In the genomic region with DNA sequence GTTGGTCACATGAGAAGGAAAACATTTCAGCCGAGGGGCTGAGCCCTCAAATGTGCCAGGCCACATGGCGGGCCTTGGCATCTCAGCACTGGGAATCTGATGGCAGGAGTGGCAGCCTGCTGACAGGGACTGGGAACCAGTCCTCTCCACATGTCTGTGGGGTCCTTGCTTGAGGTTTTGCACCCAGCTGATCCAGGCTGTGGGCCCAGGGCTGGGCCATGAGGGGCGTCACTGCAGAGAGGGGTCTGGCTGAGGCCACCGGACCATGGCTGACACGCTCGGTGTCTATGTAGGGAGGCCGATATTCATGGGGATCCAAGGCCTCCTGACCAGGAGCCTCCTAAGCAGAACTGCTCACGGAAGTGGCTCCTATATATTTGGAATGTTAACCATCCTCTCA, we compare ENCODE assay signal across 1 cellular context.
TF ChIP-seq lines count a peak whose summit lies in the region.

No MANE protein-coding gene starts in this region.

TF ChIP-seq in IMR-90, 13 proteins besides CTCF, POLR2A, EP300 and RAD21:
- TF ChIP-seq MAZ (IDR thresholded peaks at IDR 0.05; ENCODE audit: borderline replicate concordance, low read depth, low read length), result no peak
- no peak for TF ChIP-seq MAFK (IDR thresholded peaks at IDR 0.05; ENCODE audit: low read depth, low read length)
- no peak for TF ChIP-seq CHD1 (IDR thresholded peaks at IDR 0.05; ENCODE audit: low read depth, low read length)
- no peak for TF ChIP-seq BHLHE40 (IDR thresholded peaks at IDR 0.05; ENCODE audit: low read depth, low read length)
- no peak for TF ChIP-seq FOS (IDR thresholded peaks at IDR 0.05; ENCODE audit: low read depth, low read length)
- no peak for TF ChIP-seq RCOR1 (IDR thresholded peaks at IDR 0.05; ENCODE audit: insufficient replicate concordance, low read length)
- TF ChIP-seq RFX5 (IDR thresholded peaks at IDR 0.05; ENCODE audit: low read depth, low read length), result no peak
- TF ChIP-seq CEBPB (IDR thresholded peaks at IDR 0.05; ENCODE audit: low read depth, low read length), result no peak
- TF ChIP-seq, protein P1, sequence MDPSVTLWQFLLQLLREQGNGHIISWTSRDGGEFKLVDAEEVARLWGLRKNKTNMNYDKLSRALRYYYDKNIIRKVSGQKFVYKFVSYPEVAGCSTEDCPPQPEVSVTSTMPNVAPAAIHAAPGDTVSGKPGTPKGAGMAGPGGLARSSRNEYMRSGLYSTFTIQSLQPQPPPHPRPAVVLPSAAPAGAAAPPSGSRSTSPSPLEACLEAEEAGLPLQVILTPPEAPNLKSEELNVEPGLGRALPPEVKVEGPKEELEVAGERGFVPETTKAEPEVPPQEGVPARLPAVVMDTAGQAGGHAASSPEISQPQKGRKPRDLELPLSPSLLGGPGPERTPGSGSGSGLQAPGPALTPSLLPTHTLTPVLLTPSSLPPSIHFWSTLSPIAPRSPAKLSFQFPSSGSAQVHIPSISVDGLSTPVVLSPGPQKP (IDR thresholded peaks at IDR 0.05; ENCODE audit: borderline replicate concordance, low read depth, low read length), result no peak
- TF ChIP-seq MXI1 (IDR thresholded peaks at IDR 0.05; ENCODE audit: borderline replicate concordance, low read depth, low read length), result no peak
- TF ChIP-seq NFE2L2 (IDR thresholded peaks at IDR 0.05; ENCODE audit: low read depth, low read length), result no peak
- TF ChIP-seq, protein P2, sequence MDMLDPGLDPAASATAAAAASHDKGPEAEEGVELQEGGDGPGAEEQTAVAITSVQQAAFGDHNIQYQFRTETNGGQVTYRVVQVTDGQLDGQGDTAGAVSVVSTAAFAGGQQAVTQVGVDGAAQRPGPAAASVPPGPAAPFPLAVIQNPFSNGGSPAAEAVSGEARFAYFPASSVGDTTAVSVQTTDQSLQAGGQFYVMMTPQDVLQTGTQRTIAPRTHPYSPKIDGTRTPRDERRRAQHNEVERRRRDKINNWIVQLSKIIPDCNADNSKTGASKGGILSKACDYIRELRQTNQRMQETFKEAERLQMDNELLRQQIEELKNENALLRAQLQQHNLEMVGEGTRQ (IDR thresholded peaks at IDR 0.05; ENCODE audit: low read depth, low read length), result no peak
- TF ChIP-seq SMC3 (IDR thresholded peaks at IDR 0.05; ENCODE audit: low read depth, low read length), result no peak
